In genomic region chr2:178908810-178909209, GRCh38 we compare ENCODE assay signal across 14 cellular contexts.
DNase-seq lines count a peak whose midpoint lies in the region; ATAC-seq and TF ChIP-seq lines count a peak whose summit lies in the region.
"Had no signal": no experiment of that assay in that cellular context is flagged by ENCODE, and none has a peak within 500 bp of the region (broad histone marks: within the 10 kb centered on the region; RNA-seq: fewer than 3 reads in every experiment).

No MANE protein-coding gene starts in this region.

- H3F3A ChIP-seq in smooth muscle cell (ENCODE audit: low read depth) = no peaks in the 10 kb centered on the region

- H3K36me3 ChIP-seq in smooth muscle cell (ENCODE audit: low read depth) = no peaks in the 10 kb centered on the region
- H3K36me3 ChIP-seq: MG63 had no signal

- no peak overlapping the region for H2AFZ ChIP-seq in smooth muscle cell (ENCODE audit: low read depth)

- TF ChIP-seq CTCF in C4-2B (conservative IDR thresholded peaks at IDR 0.05) = no peak
- no peak for TF ChIP-seq CTCF in smooth muscle cell (IDR thresholded peaks at IDR 0.05; ENCODE audit: borderline replicate concordance, insufficient read depth, poor library complexity, severe bottlenecking)
- no peak for TF ChIP-seq CTCF in GM13977 (IDR thresholded peaks at IDR 0.05; ENCODE audit: extremely low read depth, insufficient read depth, missing control alignments)

- H3K4me1 ChIP-seq in smooth muscle cell (ENCODE audit: low read depth) = no peaks in the 10 kb centered on the region

- in situ Hi-C loops in GM13977 (cut with MboI; ENCODE audit: low pct_unique_long_range_greater_than_20kb, low sequenced_read_pairs, unreplicated experiment) = no loop called here

- ATAC-seq in HG02938 (IDR thresholded peaks at IDR 0.05; ENCODE audit: unreplicated experiment) = no peak

- H3K9me3 ChIP-seq in smooth muscle cell (replicated peaks; ENCODE audit: low read depth) = no peaks in the 10 kb centered on the region
- H3K9me3 ChIP-seq: MG63 had no signal

- H3K9ac ChIP-seq in smooth muscle cell (ENCODE audit: low read depth) = no peak overlapping the region

- no peak overlapping the region for H3K4me2 ChIP-seq in smooth muscle cell

- H3K27ac ChIP-seq in C4-2B = peak overlapping the region; percentile 68
- no peak overlapping the region for H3K27ac ChIP-seq in smooth muscle cell (ENCODE audit: low read depth)

- H3K4me3 ChIP-seq in smooth muscle cell = no peak overlapping the region
- H3K4me3 ChIP-seq: MG63 had no signal

- no peaks in the 10 kb centered on the region for H4K20me1 ChIP-seq in smooth muscle cell (ENCODE audit: low read depth)

- H3K79me2 ChIP-seq in smooth muscle cell (ENCODE audit: low read depth) = no peaks in the 10 kb centered on the region

- H3K27me3 ChIP-seq in smooth muscle cell (ENCODE audit: low read depth) = no peaks in the 10 kb centered on the region
- H3K27me3 ChIP-seq: MG63 had no signal

- DNase-seq in NCI-H1694 (lab: John Stamatoyannopoulos, UW) = peak; percentile 84
- DNase-seq in NCI-H82 (lab: John Stamatoyannopoulos, UW) = peak; percentile 99
- peak; percentile 94 for DNase-seq in myocyte (ENCODE audit: low read depth)
- no peak for DNase-seq in smooth muscle cell (lab: John Stamatoyannopoulos, UW; ENCODE audit: unreplicated experiment)
- no peak for DNase-seq in GM13977 (ENCODE audit: low spot score)
- DNase-seq: DMS53; MG63; NCI-H1092; NCI-H146; NCI-H526 treated with DMSO at 0.1 percent for 48 hours; NK-92 treated with Interleukin-12 subunit alpha and Interleukin-12 subunit beta, amount 100 ng/mL, for 24 hours; OCI-M1 had no signal

Comparison
In these comparisons a context has a peak if more than half of its experiments do, and no peak if none do; other contexts are left out.
1. DNase-seq: peak in NCI-H1694 (single experiment), NCI-H82 (single experiment) and myocyte (single experiment); none in smooth muscle cell (single experiment) and GM13977 (single experiment).